ENCODE assay signal across 18 cellular contexts in genomic region chr3:107824822-107825371, GRCh38.
DNase-seq lines count a peak whose midpoint lies in the region; ATAC-seq and TF ChIP-seq lines count a peak whose summit lies in the region.
"Had no signal": no experiment of that assay in that cellular context is flagged by ENCODE, and none has a peak within 500 bp of the region (broad histone marks: within the 10 kb centered on the region; RNA-seq: fewer than 3 reads in every experiment).

No MANE protein-coding gene starts in this region.

- H3K4me3 ChIP-seq in right atrium auricular region (no peak overlapping the region), upper lobe of right lung (no peak overlapping the region)

- DNase-seq in NCI-H146 treated with DMSO at 0.1 percent for 48 hours (lab: John Stamatoyannopoulos, UW; ENCODE audit: unreplicated experiment), result peak; percentile 36
- no peak for DNase-seq in NCI-H146 (lab: John Stamatoyannopoulos, UW)
- DNase-seq in left ventricle myocardium superior, result no peak
- no peak for DNase-seq in right atrium auricular region (ENCODE audit: low spot score)
- no peak for DNase-seq in glutamatergic neuron
- DNase-seq in upper lobe of right lung, result no peak
- DNase-seq in nucleus accumbens (lab: John Stamatoyannopoulos, UW), result no peak
- DNase-seq: Calu3; CD8-positive, alpha-beta T cell; DMS53; KBM-7; NCI-H187; NCI-H446; NCI-H526 treated with DMSO at 0.1 percent for 48 hours; NK-92 treated with Interleukin-12 subunit alpha and Interleukin-12 subunit beta, amount 100 ng/mL, for 24 hours; SHP77 treated with DMSO at 0.1 percent for 48 hours; SK-N-SH had no signal

- H3K4me1 ChIP-seq in right atrium auricular region (no peaks in the 10 kb centered on the region), upper lobe of right lung (no peaks in the 10 kb centered on the region)

- intact Hi-C loops in left ventricle myocardium superior (cut with micrococcal nuclease), result no loop called here
- intact Hi-C loops in upper lobe of right lung (cut with DNase I), result no loop called here

- H3K9me3 Mint-ChIP-seq in glutamatergic neuron (ENCODE audit: unreplicated experiment), result peaks cover 2% of the 10 kb centered on the region
- H3K9me3 Mint-ChIP-seq: CD8-positive, alpha-beta T cell had no signal

- no peak overlapping the region for H3K27ac ChIP-seq in right atrium auricular region
- no peak overlapping the region for H3K27ac ChIP-seq in upper lobe of right lung

- peaks cover 7% of the 10 kb centered on the region for H3K27me3 Mint-ChIP-seq in glutamatergic neuron (ENCODE audit: unreplicated experiment)

- peaks cover 24% of the 10 kb centered on the region for H3K4me1 Mint-ChIP-seq in glutamatergic neuron (ENCODE audit: low read depth, unreplicated experiment)

- H3K36me3 Mint-ChIP-seq in glutamatergic neuron (ENCODE audit: unreplicated experiment), result no peaks in the 10 kb centered on the region
- H3K36me3 Mint-ChIP-seq: CD8-positive, alpha-beta T cell had no signal

- H3K27ac Mint-ChIP-seq in glutamatergic neuron (ENCODE audit: unreplicated experiment), result peak overlapping the region; percentile 54
- H3K27ac Mint-ChIP-seq: CD8-positive, alpha-beta T cell had no signal

- H3K9me3 ChIP-seq in right atrium auricular region (no peaks in the 10 kb centered on the region), upper lobe of right lung (no peaks in the 10 kb centered on the region)
- H3K9me3 ChIP-seq: SK-N-SH had no signal

- ATAC-seq in left ventricle myocardium superior (peak; percentile 47), upper lobe of right lung (peak; percentile 59), GM21717 (IDR thresholded peaks at IDR 0.05; ENCODE audit: unreplicated experiment) (no peak)
- ATAC-seq: CD8-positive, alpha-beta T cell had no signal

- TF ChIP-seq CTCF in right atrium auricular region (IDR thresholded peaks at IDR 0.05) (no peak), glutamatergic neuron (IDR thresholded peaks at IDR 0.05; ENCODE audit: partially characterized antibody, unreplicated experiment) (no peak), upper lobe of right lung (IDR thresholded peaks at IDR 0.05) (no peak)

- H3K27me3 ChIP-seq in right atrium auricular region (no peaks in the 10 kb centered on the region), upper lobe of right lung (no peaks in the 10 kb centered on the region)

- no peaks in the 10 kb centered on the region for H3K36me3 ChIP-seq in right atrium auricular region
- H3K36me3 ChIP-seq in upper lobe of right lung, result no peaks in the 10 kb centered on the region

- no peak overlapping the region for H3K4me3 Mint-ChIP-seq in glutamatergic neuron (ENCODE audit: unreplicated experiment)
- H3K4me3 Mint-ChIP-seq: CD8-positive, alpha-beta T cell had no signal
